ENCODE assay signal across 8 cellular contexts in genomic region chr1:115052454-115053083, GRCh38. TPM values are rescaled to one million over a fixed set of nuclear protein-coding genes. Genes with fewer than 3 reads are reported as not detected.
DNase-seq lines count a peak whose midpoint lies in the region; ATAC-seq and TF ChIP-seq lines count a peak whose summit lies in the region.

No MANE protein-coding gene starts in this region.

- H3K9me3 ChIP-seq in lung (ENCODE audit: control insufficient read depth in 2 of 2, insufficient read depth in 1 of 2, low read length in 1 of 2): no peaks in the 10 kb centered on the region

- peak; percentile 72 for ATAC-seq in GM18520 (IDR thresholded peaks at IDR 0.05; ENCODE audit: unreplicated experiment)
- peak; percentile 90 for ATAC-seq in HG03103 (IDR thresholded peaks at IDR 0.05; ENCODE audit: low read depth, unreplicated experiment)
- ATAC-seq in lung (ENCODE audit: insufficient read depth, low FRiP score): peak; percentile 83

- no peaks in the 10 kb centered on the region for H3K36me3 ChIP-seq in lung (ENCODE audit: control insufficient read depth in 2 of 2, insufficient read depth in 2 of 2, low read length in 2 of 2)

- DNase-seq in AG09309 (ENCODE audit: low read depth) (no peak), NCI-H226 (peak; percentile 29), lung (ENCODE audit: low spot score) (peak; percentile 45)
- DNase-seq in activated CD4-positive, alpha-beta T cell treated with anti-CD3 and anti-CD28 coated beads for 4 hours: peak; percentile 46 to 56
- peak; percentile 29 for DNase-seq in effector CD8-positive, alpha-beta T cell (lab: John Stamatoyannopoulos, UW)
- DNase-seq in stimulated activated naive CD4-positive, alpha-beta T cell (lab: John Stamatoyannopoulos, UW): peak in 5 of 6 experiments; percentile 13 to 53 (median 30)

- TF ChIP-seq CTCF in AG09309 (IDR thresholded peaks at IDR 0.05; ENCODE audit: control insufficient read depth, insufficient read depth, low read depth, low read length, missing control alignments) (peak; percentile 83), lung (IDR thresholded peaks at IDR 0.05; ENCODE audit: control extremely low read depth, extremely low read depth) (peak; percentile 55)

- 53 to 62% methylated on average over 9 of the region's 9 CpGs for WGBS in lung, 2 donors

- no peaks in the 10 kb centered on the region for H3K4me1 ChIP-seq in lung (ENCODE audit: control insufficient read depth in 2 of 2, insufficient read depth in 2 of 2, low read length in 2 of 2)

- no peak overlapping the region for H3K27ac ChIP-seq in lung (ENCODE audit: low read depth in 1 of 2, low read length in 1 of 2)

- H3K4me3 ChIP-seq in AG09309 (ENCODE audit: control insufficient read depth, low read depth, low read length): no peak overlapping the region
- no peak overlapping the region for H3K4me3 ChIP-seq in lung

- no peaks in the 10 kb centered on the region for H3K27me3 ChIP-seq in lung (ENCODE audit: control insufficient read depth, insufficient read depth)

RNA-seq across cellular contexts. Expression of gene TSHB, which starts 22.9 kb away (rescaled TPM):
- total RNA-seq in lung: not detected
- polyA plus RNA-seq in lung: not detected

RNA-seq across cellular contexts. Expression of gene TSPAN2, which starts 36.7 kb away (rescaled TPM):
- total RNA-seq in lung: 10 to 100 TPM in 1 of 2 donors, 1 to 10 TPM in 1; 10.0 to 10.4 TPM
- polyA plus RNA-seq in lung: 1 to 10 TPM; 1.5 to 6.3 TPM
